ENCODE assay signal across 1 cellular context in genomic region chr16:28495098-28495793, GRCh38.
TF ChIP-seq lines count a peak whose summit lies in the region.

No MANE protein-coding gene starts in this region.

TF ChIP-seq in HepG2, 621 proteins besides CTCF, POLR2A, EP300 and RAD21:
- TF ChIP-seq PAX8 (CRISPR knock-in tag; IDR thresholded peaks at IDR 0.05; ENCODE audit: borderline replicate concordance), result no peak
- 0 out of 2 replicates have a peak, but pooled peaks have one; percentile 39 for TF ChIP-seq MTA1 (CRISPR knock-in tag; IDR thresholded peaks at IDR 0.05; ENCODE audit: borderline replicate concordance)
- TF ChIP-seq ZNF788 (CRISPR knock-in tag; IDR thresholded peaks at IDR 0.05; ENCODE audit: borderline replicate concordance), result no peak
- no peak for TF ChIP-seq FOXK1 (CRISPR knock-in tag; IDR thresholded peaks at IDR 0.05; ENCODE audit: borderline replicate concordance, low read depth)
- no peak for TF ChIP-seq U2AF2 (IDR thresholded peaks at IDR 0.05; ENCODE audit: low read depth, low read length)
- no peak for TF ChIP-seq TIGD3 (CRISPR knock-in tag; IDR thresholded peaks at IDR 0.05; ENCODE audit: borderline replicate concordance)
- TF ChIP-seq ZBTB42 (CRISPR knock-in tag; IDR thresholded peaks at IDR 0.05), result no peak
- TF ChIP-seq ZNF768 (CRISPR knock-in tag; IDR thresholded peaks at IDR 0.05), result 0 out of 2 replicates have a peak, but pooled peaks have one; percentile 7
